In genomic region chr13:109875746-109876145, GRCh38 we compare ENCODE assay signal across 1 cellular context.
TF ChIP-seq lines count a peak whose summit lies in the region.

No MANE protein-coding gene starts in this region.

TF ChIP-seq in GM23338, 12 proteins besides CTCF, POLR2A, EP300 and RAD21 (continued from another document):
- TF ChIP-seq, protein P1, sequence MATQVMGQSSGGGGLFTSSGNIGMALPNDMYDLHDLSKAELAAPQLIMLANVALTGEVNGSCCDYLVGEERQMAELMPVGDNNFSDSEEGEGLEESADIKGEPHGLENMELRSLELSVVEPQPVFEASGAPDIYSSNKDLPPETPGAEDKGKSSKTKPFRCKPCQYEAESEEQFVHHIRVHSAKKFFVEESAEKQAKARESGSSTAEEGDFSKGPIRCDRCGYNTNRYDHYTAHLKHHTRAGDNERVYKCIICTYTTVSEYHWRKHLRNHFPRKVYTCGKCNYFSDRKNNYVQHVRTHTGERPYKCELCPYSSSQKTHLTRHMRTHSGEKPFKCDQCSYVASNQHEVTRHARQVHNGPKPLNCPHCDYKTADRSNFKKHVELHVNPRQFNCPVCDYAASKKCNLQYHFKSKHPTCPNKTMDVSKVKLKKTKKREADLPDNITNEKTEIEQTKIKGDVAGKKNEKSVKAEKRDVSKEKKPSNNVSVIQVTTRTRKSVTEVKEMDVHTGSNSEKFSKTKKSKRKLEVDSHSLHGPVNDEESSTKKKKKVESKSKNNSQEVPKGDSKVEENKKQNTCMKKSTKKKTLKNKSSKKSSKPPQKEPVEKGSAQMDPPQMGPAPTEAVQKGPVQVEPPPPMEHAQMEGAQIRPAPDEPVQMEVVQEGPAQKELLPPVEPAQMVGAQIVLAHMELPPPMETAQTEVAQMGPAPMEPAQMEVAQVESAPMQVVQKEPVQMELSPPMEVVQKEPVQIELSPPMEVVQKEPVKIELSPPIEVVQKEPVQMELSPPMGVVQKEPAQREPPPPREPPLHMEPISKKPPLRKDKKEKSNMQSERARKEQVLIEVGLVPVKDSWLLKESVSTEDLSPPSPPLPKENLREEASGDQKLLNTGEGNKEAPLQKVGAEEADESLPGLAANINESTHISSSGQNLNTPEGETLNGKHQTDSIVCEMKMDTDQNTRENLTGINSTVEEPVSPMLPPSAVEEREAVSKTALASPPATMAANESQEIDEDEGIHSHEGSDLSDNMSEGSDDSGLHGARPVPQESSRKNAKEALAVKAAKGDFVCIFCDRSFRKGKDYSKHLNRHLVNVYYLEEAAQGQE (IDR thresholded peaks at IDR 0.05; ENCODE audit: unreplicated experiment), result no peak
- TF ChIP-seq CREB1 (CRISPR knock-in tag; IDR thresholded peaks at IDR 0.05; ENCODE audit: low read depth), result no peak
- TF ChIP-seq NANOG (IDR thresholded peaks at IDR 0.05; ENCODE audit: borderline replicate concordance), result no peak
- TF ChIP-seq ZNF331 (CRISPR knock-in tag; IDR thresholded peaks at IDR 0.05; ENCODE audit: low read depth), result no peak
- no peak for TF ChIP-seq POLR2AphosphoS5 (IDR thresholded peaks at IDR 0.05; ENCODE audit: low read depth)
- no peak for TF ChIP-seq ZNF114 (CRISPR knock-in tag; IDR thresholded peaks at IDR 0.05)
- TF ChIP-seq STAT1 (IDR thresholded peaks at IDR 0.05; ENCODE audit: unreplicated experiment), result no peak
TF ChIP-seq in GM23338: peak in this region for 0.
